In the genomic region with DNA sequence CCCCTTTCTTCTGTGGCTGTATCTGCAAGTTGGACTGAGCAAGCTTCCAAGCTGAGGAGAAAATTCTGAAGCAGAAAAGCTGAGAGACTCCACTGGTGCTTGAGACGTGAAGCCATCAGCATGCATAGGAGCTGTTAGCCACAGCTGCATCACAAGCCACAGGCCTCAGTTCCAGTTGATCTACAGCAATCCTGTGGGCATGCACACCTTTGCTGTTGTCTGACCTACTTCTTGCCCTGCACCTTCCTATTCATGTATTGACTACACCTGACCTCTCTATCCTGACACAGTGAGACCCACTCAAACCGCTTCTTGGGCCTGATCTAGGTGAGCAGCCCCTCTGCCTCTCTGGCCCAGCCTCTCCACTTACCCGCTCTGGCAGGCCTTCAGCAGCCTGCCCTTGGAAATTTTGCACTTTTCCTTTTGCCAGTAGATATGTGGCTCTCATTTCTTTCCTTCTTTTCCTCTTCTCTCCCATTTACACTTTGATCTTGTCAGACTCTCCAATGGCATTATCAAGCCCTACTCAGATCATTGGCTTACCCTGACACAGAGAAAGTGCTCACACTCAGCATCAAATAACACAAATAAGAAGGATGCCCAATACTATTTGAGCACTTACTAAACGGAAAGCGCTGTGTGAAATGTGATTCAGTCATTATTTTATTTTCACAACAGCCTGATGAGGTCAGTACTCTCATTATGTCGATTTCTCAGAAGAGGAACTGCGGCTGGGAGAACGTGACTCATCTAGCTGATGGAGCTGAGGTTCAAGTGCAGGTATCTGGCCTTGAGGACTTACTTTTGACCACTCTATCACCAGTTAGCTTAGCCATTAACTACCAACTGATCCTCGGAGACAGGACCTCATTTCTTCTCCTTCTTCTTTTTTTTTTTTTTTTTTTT, we compare ENCODE assay signal across 8 cellular contexts. TPM values are rescaled to one million over a fixed set of nuclear protein-coding genes. Genes with fewer than 3 reads are reported as not detected.
DNase-seq lines count a peak whose midpoint lies in the region; ATAC-seq and TF ChIP-seq lines count a peak whose summit lies in the region.

No MANE protein-coding gene starts in this region.

- H3K36me3 ChIP-seq in osteoblast (ENCODE audit: insufficient read depth, low read length) = no peaks in the 10 kb centered on the region

- in situ Hi-C loops in KBM-7 (cut with MboI; ENCODE audit: low pct_unique_long_range_greater_than_20kb, low sequenced_read_pairs) = no loop called here

- H3K4me1 Mint-ChIP-seq in activated naive CD8-positive, alpha-beta T cell (ENCODE audit: low read depth) = peaks cover 9% of the 10 kb centered on the region
- H3K4me1 Mint-ChIP-seq in nephron progenitor cell = peaks cover 23% of the 10 kb centered on the region

- H4K20me1 ChIP-seq in osteoblast (ENCODE audit: insufficient read depth, low read length) = no peaks in the 10 kb centered on the region

- no peaks in the 10 kb centered on the region for H3K9me3 ChIP-seq in osteoblast (ENCODE audit: low read depth, low read length)

- no peaks in the 10 kb centered on the region for H3K27me3 ChIP-seq in osteoblast (ENCODE audit: insufficient read depth, low read length)

- DNase-seq in activated T-cell treated with anti-CD3 and anti-CD28 coated beads for 48 hours (ENCODE audit: low read depth) = peak; percentile 30
- DNase-seq in activated T-cell treated with anti-CD3 and anti-CD28 coated beads, Interleukin-2, amount 50 U/mL, for 1 hour = no peak
- DNase-seq in KBM-7 = peak; percentile 59
- DNase-seq in osteoblast (ENCODE audit: insufficient read length, low spot score, missing footprints) = peak; percentile 96
- DNase-seq in nephron progenitor cell = no peak
- no peak for DNase-seq in omental fat pad (ENCODE audit: low spot score)

- H3K4me3 ChIP-seq in osteoblast (ENCODE audit: insufficient read depth, low read length) = no peak overlapping the region

- H3K36me3 Mint-ChIP-seq in activated naive CD8-positive, alpha-beta T cell = no peaks in the 10 kb centered on the region
- H3K36me3 Mint-ChIP-seq in nephron progenitor cell (ENCODE audit: low read depth) = no peaks in the 10 kb centered on the region

- TF ChIP-seq CTCF in osteoblast (IDR thresholded peaks at IDR 0.05; ENCODE audit: extremely low read depth, low read depth, low read length) (no peak), nephron progenitor cell (IDR thresholded peaks at IDR 0.05) (no peak), omental fat pad (IDR thresholded peaks at IDR 0.05) (no peak)

- H3K27ac Mint-ChIP-seq in activated naive CD8-positive, alpha-beta T cell = peak overlapping the region; percentile 54
- no peak overlapping the region for H3K27ac Mint-ChIP-seq in nephron progenitor cell

- H3K79me2 ChIP-seq in osteoblast (ENCODE audit: insufficient read depth, low read length) = no peaks in the 10 kb centered on the region

- peak overlapping the region; percentile 75 for H3K27ac ChIP-seq in osteoblast (ENCODE audit: low read depth, low read length)

- H2AFZ ChIP-seq in osteoblast (ENCODE audit: low read length) = peak overlapping the region; percentile 3

- H3K4me2 ChIP-seq in osteoblast (ENCODE audit: insufficient read depth, low read length) = peak overlapping the region; percentile 12

- H3K27me3 Mint-ChIP-seq in activated naive CD8-positive, alpha-beta T cell = no peaks in the 10 kb centered on the region
- peaks cover 4% of the 10 kb centered on the region for H3K27me3 Mint-ChIP-seq in nephron progenitor cell (ENCODE audit: low read depth, poor library complexity)

- no peaks in the 10 kb centered on the region for H3K9me3 Mint-ChIP-seq in activated naive CD8-positive, alpha-beta T cell (ENCODE audit: low read depth)
- H3K9me3 Mint-ChIP-seq in nephron progenitor cell = no peaks in the 10 kb centered on the region

- H3K4me3 Mint-ChIP-seq in activated naive CD8-positive, alpha-beta T cell = no peak overlapping the region
- H3K4me3 Mint-ChIP-seq in nephron progenitor cell = no peak overlapping the region

- ATAC-seq in GM21717 (IDR thresholded peaks at IDR 0.05; ENCODE audit: unreplicated experiment) (no peak), omental fat pad (ENCODE audit: low FRiP score) (no peak)

- H3K4me1 ChIP-seq in osteoblast (ENCODE audit: insufficient read depth, low read length) = peaks cover 19% of the 10 kb centered on the region

RNA-seq across cellular contexts. Expression of a gene that starts 21.9 kb away (rescaled TPM):
- total RNA-seq in osteoblast = 6.5 and 7.2 TPM in 2 replicates
- total RNA-seq in omental fat pad = 10 to 100 TPM in 1 of 4 donors, 1 to 10 TPM in 3; 3.8 to 10.7 (median 4.9) TPM

RNA-seq across cellular contexts. Expression of a gene that starts 56.9 kb away (rescaled TPM):
- 83.2 and 83.4 TPM in 2 replicates for total RNA-seq in osteoblast
- total RNA-seq in omental fat pad = 10 to 100 TPM; 39.7 to 71.7 (median 54.1) TPM

Comparison
In these comparisons a context has a peak if more than half of its experiments do, and no peak if none do; other contexts are left out.
1. DNase-seq: peak in activated T-cell treated with anti-CD3 and anti-CD28 coated beads for 48 hours (single experiment), KBM-7 (single experiment) and osteoblast (single experiment); none in activated T-cell treated with anti-CD3 and anti-CD28 coated beads, Interleukin-2, amount 50 U/mL, for 1 hour (single experiment), nephron progenitor cell (single experiment) and omental fat pad (single experiment).